ENCODE assay signal across 33 cellular contexts in genomic region chr12:77640356-77640755, GRCh38.
"Had no signal": no experiment of that assay in that cellular context is flagged by ENCODE, and none has a peak within 500 bp of the region (broad histone marks: within the 10 kb centered on the region; RNA-seq: fewer than 3 reads in every experiment).

No MANE protein-coding gene starts in this region.

- H3K27me3 Mint-ChIP-seq: activated B cell treated with CpG ODN at 0.5 μM for 24 hours; activated CD8-positive, alpha-beta T cell treated with anti-CD3 and anti-CD28 coated beads for 36 hours; activated naive CD8-positive, alpha-beta T cell; activated T-helper 17 cell treated with anti-CD3 and anti-CD28 coated beads, Interleukin-2, amount 50 U/mL, for 72 hours; central memory CD8-positive, alpha-beta T cell; dendritic cell treated with granulocyte-macrophage colony-stimulating factor and Interleukin-4, amounts not matched to agents 40 ng/mL and 50 ng/mL, for 4 days; T-helper 17 cell had no signal

- H3K27ac ChIP-seq: brain microvascular endothelial cell, coronary artery, dorsolateral prefrontal cortex, WERI-Rb-1 had no signal

- H3K36me3 ChIP-seq: brain microvascular endothelial cell, WERI-Rb-1 had no signal

- H3K36me3 Mint-ChIP-seq: activated naive CD8-positive, alpha-beta T cell had no signal

- H3K27me3 ChIP-seq: brain microvascular endothelial cell, dorsolateral prefrontal cortex had no signal

- FAIRE-seq: astrocyte, bronchial epithelial cell, frontal cortex had no signal

- H3K4me3 ChIP-seq: coronary artery, dorsolateral prefrontal cortex had no signal

- H3K4me3 Mint-ChIP-seq: activated B cell treated with CpG ODN at 0.5 μM for 24 hours; activated CD8-positive, alpha-beta T cell treated with anti-CD3 and anti-CD28 coated beads for 36 hours; activated naive CD8-positive, alpha-beta T cell; activated T-cell treated with anti-CD3 and anti-CD28 coated beads, Interleukin-2, amount 50 U/mL, for 4 hours; activated T-helper 17 cell treated with anti-CD3 and anti-CD28 coated beads, Interleukin-2, amount 50 U/mL, for 72 hours; central memory CD8-positive, alpha-beta T cell; dendritic cell treated with granulocyte-macrophage colony-stimulating factor and Interleukin-4, amounts not matched to agents 40 ng/mL and 50 ng/mL, for 4 days; endodermal cell; T-helper 17 cell; T-helper 2 cell treated with Interferon-gamma antibody and Interleukin-4, amounts not matched to agents 5 μg/mL and 100 μg/mL, for 36 hours had no signal

- H3K4me1 Mint-ChIP-seq: activated B cell treated with CpG ODN at 0.5 μM for 24 hours; activated T-helper 17 cell treated with anti-CD3 and anti-CD28 coated beads, Interleukin-2, amount 50 U/mL, for 72 hours; central memory CD8-positive, alpha-beta T cell; T-helper 17 cell had no signal

- DNase-seq: activated B cell treated with CpG ODN at 0.5 μM for 24 hours; activated CD4-positive, alpha-beta T cell treated with anti-CD3 and anti-CD28 coated beads for 48 hours; activated CD4-positive, alpha-beta T cell treated with anti-CD3 and anti-CD28 coated beads, Interleukin-2, amount 50 U/mL, for 1 hour; activated CD4-positive, alpha-beta T cell treated with anti-CD3 and anti-CD28 coated beads, Interleukin-2, amount 50 U/mL, for 48 hours; activated CD8-positive, alpha-beta memory T cell treated with anti-CD3 and anti-CD28 coated beads for 24 hours; activated CD8-positive, alpha-beta T cell treated with anti-CD3 and anti-CD28 coated beads for 36 hours; activated effector memory CD4-positive, alpha-beta T cell treated with Interleukin-2 at 50 U/mL for 16 hours; activated gamma-delta T cell treated with Interleukin-2 at 50 U/mL for 16 hours; activated naive CD4-positive, alpha-beta T cell treated with anti-CD3 and anti-CD28 coated beads, Interleukin-2, amount 50 U/mL, for 16 hours; activated naive CD4-positive, alpha-beta T cell treated with Interleukin-2 at 50 U/mL for 16 hours; activated T-cell treated with anti-CD3 and anti-CD28 coated beads, Interleukin-2, amount 50 U/mL, for 4 hours; amniotic stem cell; anterior cingulate cortex; brain microvascular endothelial cell; dorsolateral prefrontal cortex; effector memory CD4-positive, alpha-beta T cell; endodermal cell; foreskin fibroblast; head of caudate nucleus; T-helper 17 cell; T1000; WERI-Rb-1 had no signal

- H3K27ac Mint-ChIP-seq: activated B cell treated with CpG ODN at 0.5 μM for 24 hours; activated CD8-positive, alpha-beta T cell treated with anti-CD3 and anti-CD28 coated beads for 36 hours; activated naive CD8-positive, alpha-beta T cell; activated T-helper 17 cell treated with anti-CD3 and anti-CD28 coated beads, Interleukin-2, amount 50 U/mL, for 72 hours; dendritic cell treated with granulocyte-macrophage colony-stimulating factor and Interleukin-4, amounts not matched to agents 40 ng/mL and 50 ng/mL, for 4 days; endodermal cell; T-helper 17 cell; T-helper 2 cell treated with Interferon-gamma antibody and Interleukin-4, amounts not matched to agents 5 μg/mL and 100 μg/mL, for 36 hours had no signal

- ATAC-seq: activated CD4-positive, CD25-positive, alpha-beta regulatory T cell treated with anti-CD3 and anti-CD28 coated beads, Interleukin-2, amount 50 U/mL, for 24 hours; activated CD8-positive, alpha-beta T cell treated with anti-CD3 and anti-CD28 coated beads for 36 hours; activated T-cell treated with anti-CD3 and anti-CD28 coated beads, Interleukin-2, amount 50 U/mL, for 4 hours; activated T-helper 17 cell treated with anti-CD3 and anti-CD28 coated beads, Interleukin-2, amount 50 U/mL, for 72 hours; esophagus mucosa; T-helper 17 cell had no signal

- H3K9me3 Mint-ChIP-seq: activated B cell treated with CpG ODN at 0.5 μM for 24 hours; activated CD8-positive, alpha-beta T cell treated with anti-CD3 and anti-CD28 coated beads for 36 hours; dendritic cell treated with granulocyte-macrophage colony-stimulating factor and Interleukin-4, amounts not matched to agents 40 ng/mL and 50 ng/mL, for 4 days; endodermal cell; T-helper 2 cell treated with Interferon-gamma antibody and Interleukin-4, amounts not matched to agents 5 μg/mL and 100 μg/mL, for 36 hours had no signal
